In the genomic region with DNA sequence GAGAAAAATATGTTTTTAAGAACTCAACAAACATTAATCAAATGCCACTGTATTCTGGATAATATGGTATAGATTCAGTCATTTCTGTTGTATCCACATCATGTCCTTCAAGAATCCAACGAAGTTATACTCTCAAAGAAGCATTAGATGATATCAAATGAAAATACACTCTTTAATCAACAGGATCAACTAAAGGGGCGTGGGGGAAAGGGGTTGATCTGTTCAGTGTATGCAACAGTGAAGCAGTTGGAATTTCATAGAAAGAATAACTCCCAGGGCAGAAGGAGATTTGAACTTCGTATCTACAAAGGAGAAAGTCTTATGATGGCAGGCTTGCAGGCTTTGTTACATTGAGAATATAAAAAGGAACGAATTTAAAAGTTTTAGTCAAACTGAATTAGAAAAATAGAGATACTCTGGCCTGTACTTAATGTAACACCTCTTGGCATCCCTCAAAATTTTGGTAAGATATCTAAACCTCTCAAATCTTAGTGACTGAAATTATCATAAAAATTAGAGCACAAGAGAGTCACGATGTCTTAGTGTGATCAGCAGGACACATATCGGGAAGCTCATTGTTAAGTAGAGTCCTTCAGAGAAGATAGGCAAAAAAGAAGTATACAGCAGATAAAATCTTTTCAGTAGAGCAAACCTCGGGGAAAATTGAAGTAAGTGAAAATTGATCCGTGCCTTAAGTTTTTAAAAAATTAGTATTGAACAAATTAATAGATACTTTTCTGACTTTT, we compare ENCODE assay signal across 26 cellular contexts.
"Had no signal": no experiment of that assay in that cellular context is flagged by ENCODE, and none has a peak within 500 bp of the region (broad histone marks: within the 10 kb centered on the region; RNA-seq: fewer than 3 reads in every experiment).

No MANE protein-coding gene starts in this region.

- ATAC-seq: effector memory CD8-positive, alpha-beta T cell; gastrocnemius medialis; heart right ventricle; left cardiac atrium; left lung; mucosa of descending colon; natural killer cell treated with Interleukin-12 subunit alpha and Interleukin-12 subunit beta and Interleukin-15 and Interleukin-18, amount 100 ng/mL, for 72 hours; stimulated activated effector memory CD8-positive, alpha-beta T cell treated with anti-CD3 and anti-CD28 coated beads, Interleukin-12 subunit alpha, Interleukin-12 subunit beta, amount 100 ng/mL, for 72 hours; stimulated activated naive CD8-positive, alpha-beta T cell treated with anti-CD3 and anti-CD28 coated beads, Interleukin-15, Interleukin-2, amounts not matched to agents 100 U/mL and 50 U/mL, for 24 hours; upper lobe of right lung had no signal

- H3K27ac Mint-ChIP-seq: effector memory CD8-positive, alpha-beta T cell; mesothelial cell of epicardium; naive B cell; natural killer cell treated with Interleukin-12 subunit alpha and Interleukin-12 subunit beta and Interleukin-15 and Interleukin-18, amount 100 ng/mL, for 72 hours; stimulated activated effector memory CD8-positive, alpha-beta T cell treated with anti-CD3 and anti-CD28 coated beads, Interleukin-12 subunit alpha, Interleukin-12 subunit beta, amount 100 ng/mL, for 72 hours had no signal

- H3K27me3 Mint-ChIP-seq: effector memory CD8-positive, alpha-beta T cell; naive B cell; natural killer cell treated with Interleukin-12 subunit alpha and Interleukin-12 subunit beta and Interleukin-15 and Interleukin-18, amount 100 ng/mL, for 72 hours had no signal

- H3K9me3 Mint-ChIP-seq: effector memory CD8-positive, alpha-beta T cell; natural killer cell treated with Interleukin-12 subunit alpha and Interleukin-12 subunit beta and Interleukin-15 and Interleukin-18, amount 100 ng/mL, for 72 hours; neural crest cell had no signal

- H3K4me1 Mint-ChIP-seq: naive B cell; neural crest cell; stimulated activated effector memory CD8-positive, alpha-beta T cell treated with anti-CD3 and anti-CD28 coated beads, Interleukin-12 subunit alpha, Interleukin-12 subunit beta, amount 100 ng/mL, for 72 hours had no signal

- H3K9me3 ChIP-seq: gastrocnemius medialis, prostate gland, right atrium auricular region, testis, tibial nerve, upper lobe of right lung, uterus had no signal

- H3K36me3 ChIP-seq: gastrocnemius medialis, heart right ventricle, left lung, prostate gland, right atrium auricular region, sigmoid colon, tibial nerve, upper lobe of right lung, uterus had no signal

- H3K27ac ChIP-seq: gastrocnemius medialis, heart right ventricle, left lung, prostate gland, right atrium auricular region, sigmoid colon, testis, tibial nerve, upper lobe of right lung, uterus had no signal

- DNase-seq: cortex of kidney; effector memory CD8-positive, alpha-beta T cell; erythroblast; gastrocnemius medialis; heart right ventricle; hippocampal formation; left cardiac atrium; left lung; mesenchymal stem cell; mucosa of descending colon; naive B cell; sigmoid colon; stimulated activated CD4-positive, alpha-beta T cell treated with anti-CD3 and anti-CD28 coated beads, Interleukin-2, amount 100 ng/mL, for 24 hours; stimulated activated CD4-positive, alpha-beta T cell treated with anti-CD3 and anti-CD28 coated beads, Interleukin-4, amount 100 ng/mL, for 24 hours; stimulated activated naive CD8-positive, alpha-beta T cell treated with anti-CD3 and anti-CD28 coated beads, Interleukin-15, Interleukin-2, amounts not matched to agents 100 U/mL and 50 U/mL, for 24 hours; substantia nigra; testis; upper lobe of right lung; uterus had no signal

- H3K36me3 Mint-ChIP-seq: mesothelial cell of epicardium; naive B cell; stimulated activated effector memory CD8-positive, alpha-beta T cell treated with anti-CD3 and anti-CD28 coated beads, Interleukin-12 subunit alpha, Interleukin-12 subunit beta, amount 100 ng/mL, for 72 hours had no signal

- H3K27me3 ChIP-seq: gastrocnemius medialis, heart right ventricle, left lung, right atrium auricular region, sigmoid colon, testis, tibial nerve, upper lobe of right lung, uterus had no signal

- H3K4me1 ChIP-seq: gastrocnemius medialis, heart right ventricle, left lung, prostate gland, right atrium auricular region, sigmoid colon, testis, tibial nerve, upper lobe of right lung, uterus had no signal

- H3K4me3 Mint-ChIP-seq: effector memory CD8-positive, alpha-beta T cell; mesothelial cell of epicardium; naive B cell; natural killer cell treated with Interleukin-12 subunit alpha and Interleukin-12 subunit beta and Interleukin-15 and Interleukin-18, amount 100 ng/mL, for 72 hours; neural crest cell; stimulated activated effector memory CD8-positive, alpha-beta T cell treated with anti-CD3 and anti-CD28 coated beads, Interleukin-12 subunit alpha, Interleukin-12 subunit beta, amount 100 ng/mL, for 72 hours had no signal

- H3K4me3 ChIP-seq: gastrocnemius medialis, heart right ventricle, left lung, mucosa of descending colon, prostate gland, right atrium auricular region, sigmoid colon, testis, tibial nerve, upper lobe of right lung, uterus had no signal
